ENCODE assay signal across 13 cellular contexts in genomic region chr20:39775110-39775509, GRCh38.
DNase-seq lines count a peak whose midpoint lies in the region; ATAC-seq, FAIRE-seq and TF ChIP-seq lines count a peak whose summit lies in the region.
"Had no signal": no experiment of that assay in that cellular context is flagged by ENCODE, and none has a peak within 500 bp of the region (broad histone marks: within the 10 kb centered on the region; RNA-seq: fewer than 3 reads in every experiment).

No MANE protein-coding gene starts in this region.

- H3K27ac ChIP-seq in epithelial cell of prostate, result no peak overlapping the region
- H3K27ac ChIP-seq: C4-2B, transverse colon had no signal

- ATAC-seq in GM21447 (IDR thresholded peaks at IDR 0.05; ENCODE audit: unreplicated experiment), result no peak
- ATAC-seq in GM18511 (IDR thresholded peaks at IDR 0.05; ENCODE audit: unreplicated experiment), result no peak

- FAIRE-seq in D721Med (lab: Jason Lieb, UNC), result no peak
- FAIRE-seq: keratinocyte had no signal

- H3K4me3 ChIP-seq in AG09309 (ENCODE audit: control insufficient read depth, low read depth, low read length), result no peak overlapping the region
- H3K4me3 ChIP-seq: transverse colon had no signal

- DNase-seq in AG09309 (ENCODE audit: low read depth) (peak; percentile 39), NCI-H2029 treated with DMSO at 0.1 percent for 48 hours (lab: John Stamatoyannopoulos, UW) (peak; percentile 78), epithelial cell of prostate (ENCODE audit: low read depth, low spot score) (peak; percentile 56), myocyte (ENCODE audit: low read depth) (peak; percentile 26), D721Med (ENCODE audit: insufficient read length, low spot score) (no peak), cerebellar nuclear complex (lab: John Stamatoyannopoulos, UW) (no peak)
- DNase-seq: NCI-H2081 treated with DMSO at 0.1 percent for 48 hours, posterior cingulate gyrus, transverse colon had no signal

- no peak for TF ChIP-seq CTCF in AG09309 (IDR thresholded peaks at IDR 0.05; ENCODE audit: control insufficient read depth, insufficient read depth, low read depth, low read length, missing control alignments)
- TF ChIP-seq CTCF in D721Med (IDR thresholded peaks at IDR 0.05; ENCODE audit: insufficient read depth, missing control alignments), result no peak

Comparison
In these comparisons a context has a peak if more than half of its experiments do, and no peak if none do; other contexts are left out.
1. DNase-seq: peak in AG09309 (single experiment), NCI-H2029 treated with DMSO at 0.1 percent for 48 hours (single experiment), epithelial cell of prostate (single experiment) and myocyte (single experiment); none in D721Med (single experiment) and cerebellar nuclear complex (0 of 2).